Comparison of ENCODE assay signal across 13 cellular contexts in the genomic region with DNA sequence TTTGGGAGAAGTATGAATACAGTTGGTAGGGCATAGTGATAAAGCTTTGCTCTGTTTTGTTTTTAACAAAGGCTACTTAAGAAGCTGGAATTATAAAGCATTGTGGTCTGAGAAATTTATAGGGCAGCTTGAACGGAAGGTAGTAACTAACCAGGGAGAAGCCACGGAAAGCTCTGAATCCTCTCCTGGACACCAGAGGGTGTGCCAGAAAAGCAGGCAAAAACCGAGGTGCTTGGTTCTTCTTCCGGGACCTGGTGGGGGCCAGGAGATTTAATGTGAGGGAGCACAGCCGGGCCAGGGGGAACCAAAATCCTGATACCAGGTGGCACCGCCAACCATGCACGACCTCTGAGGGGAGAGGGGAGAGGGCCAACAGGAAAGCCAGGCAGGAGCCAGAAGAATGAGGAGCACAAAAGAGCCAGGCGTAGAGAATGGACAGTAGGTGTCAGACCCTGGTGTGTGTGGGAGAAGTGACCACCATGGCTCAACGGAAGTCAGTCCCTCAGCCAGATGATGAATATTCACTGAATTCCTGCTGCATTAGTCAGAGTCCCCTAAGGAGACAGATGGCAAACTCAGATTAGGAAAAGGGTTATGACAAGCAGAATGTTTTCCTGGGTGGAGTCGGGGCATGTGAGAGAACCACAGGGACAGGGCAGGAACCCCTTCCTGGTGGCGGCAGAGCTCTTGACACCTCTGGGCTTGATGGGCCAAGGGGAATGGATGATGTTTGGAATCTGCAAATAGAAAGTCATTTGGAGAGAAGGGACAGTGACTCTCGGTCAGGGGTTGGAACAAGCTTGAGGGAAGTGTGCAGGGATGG.
DNase-seq lines count a peak whose midpoint lies in the region; ATAC-seq, FAIRE-seq and TF ChIP-seq lines count a peak whose summit lies in the region.
"Had no signal": no experiment of that assay in that cellular context is flagged by ENCODE, and none has a peak within 500 bp of the region (broad histone marks: within the 10 kb centered on the region; RNA-seq: fewer than 3 reads in every experiment).

No MANE protein-coding gene starts in this region.

- H3K27ac ChIP-seq in CD8-positive, alpha-beta memory T cell (ENCODE audit: low read depth, low read length), result peak overlapping the region; percentile 38
- H3K27ac ChIP-seq in muscle layer of duodenum (ENCODE audit: low read length), result peak overlapping the region; percentile 18

- POLR2A ChIA-PET in CD8-positive, alpha-beta memory T cell (lab: Charles Lee), result no interaction called here

- no peak overlapping the region for H3K4me3 Mint-ChIP-seq in CD8-positive, alpha-beta memory T cell
- H3K4me3 Mint-ChIP-seq: activated naive CD8-positive, alpha-beta T cell; stimulated activated naive B cell treated with anti-CD40 and anti-IgM and Interleukin-4, amounts not matched to agents 10 μg/mL and 1 μg/mL and 100 μg/mL, for 72 hours had no signal

- ATAC-seq in HG03139 (IDR thresholded peaks at IDR 0.05; ENCODE audit: unreplicated experiment) (no peak), omental fat pad (ENCODE audit: low FRiP score) (no peak)
- ATAC-seq: stimulated activated naive B cell treated with anti-CD40 and anti-IgM and Interleukin-4, amounts not matched to agents 10 μg/mL and 1 μg/mL and 100 μg/mL, for 72 hours had no signal

- H3K27me3 Mint-ChIP-seq in CD8-positive, alpha-beta memory T cell, result peaks cover 4 to 11% of the 10 kb centered on the region in 2 donors
- H3K27me3 Mint-ChIP-seq: activated naive CD8-positive, alpha-beta T cell had no signal

- no peaks in the 10 kb centered on the region for H3K9me3 ChIP-seq in CD8-positive, alpha-beta memory T cell (ENCODE audit: low read length)
- no peaks in the 10 kb centered on the region for H3K9me3 ChIP-seq in muscle layer of duodenum (ENCODE audit: control insufficient read depth in 1 of 2, low read length in 2 of 2)

- H3K27me3 ChIP-seq in CD8-positive, alpha-beta memory T cell (ENCODE audit: insufficient read depth, low read length, poor library complexity, severe bottlenecking), result no peaks in the 10 kb centered on the region
- no peaks in the 10 kb centered on the region for H3K27me3 ChIP-seq in muscle layer of duodenum (ENCODE audit: low read depth, low read length)

- no peaks in the 10 kb centered on the region for H3K36me3 ChIP-seq in CD8-positive, alpha-beta memory T cell (ENCODE audit: insufficient read depth, low read length)
- no peaks in the 10 kb centered on the region for H3K36me3 ChIP-seq in muscle layer of duodenum (ENCODE audit: control insufficient read depth in 1 of 2, insufficient read depth in 2 of 2, low read length in 2 of 2)

- no peak overlapping the region for H3K4me3 ChIP-seq in CD8-positive, alpha-beta memory T cell (ENCODE audit: low read length)
- H3K4me3 ChIP-seq in muscle layer of duodenum (ENCODE audit: low read depth in 1 of 2, low read length in 2 of 2), result no peak overlapping the region

- no peaks in the 10 kb centered on the region for H3K4me1 ChIP-seq in CD8-positive, alpha-beta memory T cell (ENCODE audit: insufficient read depth, low read length)
- H3K4me1 ChIP-seq in muscle layer of duodenum (ENCODE audit: control insufficient read depth in 1 of 2, insufficient read depth in 2 of 2, low read length in 2 of 2), result peaks cover 0 to 11% of the 10 kb centered on the region in 2 donors

- no peak for TF ChIP-seq CTCF in omental fat pad (IDR thresholded peaks at IDR 0.05)

- in situ Hi-C loops in T47D (cut with HindIII; ENCODE audit: low pct_unique_long_range_greater_than_20kb, low sequenced_read_pairs), result no loop called here

- CTCF ChIA-PET in CD8-positive, alpha-beta memory T cell (lab: Charles Lee), result no interaction called here

- no peak overlapping the region for H3K27ac Mint-ChIP-seq in CD8-positive, alpha-beta memory T cell
- H3K27ac Mint-ChIP-seq: activated naive CD8-positive, alpha-beta T cell; stimulated activated naive B cell treated with anti-CD40 and anti-IgM and Interleukin-4, amounts not matched to agents 10 μg/mL and 1 μg/mL and 100 μg/mL, for 72 hours had no signal

- DNase-seq in CD8-positive, alpha-beta memory T cell, result no peak
- peak; percentile 80 for DNase-seq in HTR-8/SVneo (ENCODE audit: insufficient read length, low spot score)
- DNase-seq in T47D (ENCODE audit: low read depth in 1 of 2, low spot score in 1 of 2), result peak; percentile 24 to 86
- DNase-seq in omental fat pad (ENCODE audit: low spot score), result no peak
- DNase-seq in NCI-H526 (lab: John Stamatoyannopoulos, UW), result no peak
- DNase-seq in T-helper 2 cell, result no peak
- DNase-seq: head of caudate nucleus; NCI-H187 treated with DMSO at 0.1 percent for 48 hours; stimulated activated naive B cell treated with anti-CD40 and anti-IgM and Interleukin-4, amounts not matched to agents 10 μg/mL and 1 μg/mL and 100 μg/mL, for 72 hours had no signal

- H3K36me3 Mint-ChIP-seq in CD8-positive, alpha-beta memory T cell, result peaks cover 0 to 5% (median 0%) of the 10 kb centered on the region in 3 donors
- H3K36me3 Mint-ChIP-seq: activated naive CD8-positive, alpha-beta T cell; stimulated activated naive B cell treated with anti-CD40 and anti-IgM and Interleukin-4, amounts not matched to agents 10 μg/mL and 1 μg/mL and 100 μg/mL, for 72 hours had no signal

- no peaks in the 10 kb centered on the region for H3K9me3 Mint-ChIP-seq in CD8-positive, alpha-beta memory T cell
- H3K9me3 Mint-ChIP-seq: stimulated activated naive B cell treated with anti-CD40 and anti-IgM and Interleukin-4, amounts not matched to agents 10 μg/mL and 1 μg/mL and 100 μg/mL, for 72 hours had no signal

- peak; percentile 97 for FAIRE-seq in HTR-8/SVneo (lab: Jason Lieb, UNC)
- FAIRE-seq: GM19239 had no signal

- H3K4me1 Mint-ChIP-seq in CD8-positive, alpha-beta memory T cell, result no peaks in the 10 kb centered on the region
- H3K4me1 Mint-ChIP-seq: stimulated activated naive B cell treated with anti-CD40 and anti-IgM and Interleukin-4, amounts not matched to agents 10 μg/mL and 1 μg/mL and 100 μg/mL, for 72 hours had no signal

Comparison
In these comparisons a context has a peak if more than half of its experiments do, and no peak if none do; other contexts are left out.
1. DNase-seq: peak in HTR-8/SVneo (single experiment) and T47D (2 of 2); none in CD8-positive, alpha-beta memory T cell (0 of 5), omental fat pad (single experiment), NCI-H526 (0 of 2) and T-helper 2 cell (0 of 5).